ENCODE assay signal across 8 cellular contexts in genomic region chr20:58906894-58907293, GRCh38. TPM values are rescaled to one million over a fixed set of nuclear protein-coding genes. Genes with fewer than 3 reads are reported as not detected.
A peak's percentile ranks its signal among the peaks of the same experiment; 100 is the strongest.
DNase-seq lines count a peak whose midpoint lies in the region; ATAC-seq and TF ChIP-seq lines count a peak whose summit lies in the region.

No MANE protein-coding gene starts in this region.

- WGBS in thyroid gland, 2 donors = 62 to 65% methylated on average over 3 of the region's 3 CpGs

- H3K9me3 Mint-ChIP-seq in activated CD4-positive, alpha-beta T cell treated with anti-CD3 and anti-CD28 coated beads, Interleukin-2, amount 10 ng/mL, durations not matched to agents 24 days and 14 days = no peaks in the 10 kb centered on the region
- no peaks in the 10 kb centered on the region for H3K9me3 Mint-ChIP-seq in activated CD4-positive, alpha-beta memory T cell treated with anti-CD3 and anti-CD28 coated beads for 36 hours
- H3K9me3 Mint-ChIP-seq in glutamatergic neuron (ENCODE audit: unreplicated experiment) = peaks cover 8% of the 10 kb centered on the region

- peaks cover 69 to 79% of the 10 kb centered on the region in 2 donors for H3K36me3 ChIP-seq in thyroid gland

- TF ChIP-seq POLR2A in thyroid gland (IDR thresholded peaks at IDR 0.05) (no peak), GM18505 (IDR thresholded peaks at IDR 0.05; ENCODE audit: borderline replicate concordance, extremely low read depth, insufficient read depth, insufficient read length) (no peak)

- H3K27me3 ChIP-seq in thyroid gland = no peaks in the 10 kb centered on the region

- peaks cover 83% of the 10 kb centered on the region for H3K36me3 Mint-ChIP-seq in activated CD4-positive, alpha-beta T cell treated with anti-CD3 and anti-CD28 coated beads, Interleukin-2, amount 10 ng/mL, durations not matched to agents 24 days and 14 days (ENCODE audit: low read depth)
- H3K36me3 Mint-ChIP-seq in activated CD4-positive, alpha-beta memory T cell treated with anti-CD3 and anti-CD28 coated beads for 36 hours = peaks cover 79% of the 10 kb centered on the region
- peaks cover 5% of the 10 kb centered on the region for H3K36me3 Mint-ChIP-seq in glutamatergic neuron (ENCODE audit: unreplicated experiment)

- no peak overlapping the region for H3K4me3 ChIP-seq in thyroid gland (replicated peaks in 1 of 3)

- H3K27ac Mint-ChIP-seq in activated CD4-positive, alpha-beta T cell treated with anti-CD3 and anti-CD28 coated beads, Interleukin-2, amount 10 ng/mL, durations not matched to agents 24 days and 14 days = peak overlapping the region; percentile 68
- H3K27ac Mint-ChIP-seq in activated CD4-positive, alpha-beta memory T cell treated with anti-CD3 and anti-CD28 coated beads for 36 hours = peak overlapping the region; percentile 81
- H3K27ac Mint-ChIP-seq in glutamatergic neuron (ENCODE audit: unreplicated experiment) = peak overlapping the region; percentile 64

- H3K4me1 Mint-ChIP-seq in activated CD4-positive, alpha-beta T cell treated with anti-CD3 and anti-CD28 coated beads, Interleukin-2, amount 10 ng/mL, durations not matched to agents 24 days and 14 days = peaks cover 40% of the 10 kb centered on the region
- H3K4me1 Mint-ChIP-seq in activated CD4-positive, alpha-beta memory T cell treated with anti-CD3 and anti-CD28 coated beads for 36 hours (ENCODE audit: low read depth) = peaks cover 54% of the 10 kb centered on the region
- peaks cover 47% of the 10 kb centered on the region for H3K4me1 Mint-ChIP-seq in glutamatergic neuron (ENCODE audit: low read depth, unreplicated experiment)

- intact Hi-C loops in activated CD4-positive, alpha-beta T cell treated with anti-CD3 and anti-CD28 coated beads, Interleukin-2, amount 10 ng/mL, durations not matched to agents 24 days and 14 days (cut with micrococcal nuclease) = no loop called here
- intact Hi-C loops in activated CD4-positive, alpha-beta memory T cell treated with anti-CD3 and anti-CD28 coated beads for 36 hours (cut with micrococcal nuclease) = loop anchor here (1.0 to 5.0 kb wide), 2 partner anchors 14 to 75 kb away; partner anchors contain the start of gene NELFCD
- intact Hi-C loops in thyroid gland (cut with DNase I) = no loop called here

- H3K4me3 Mint-ChIP-seq in activated CD4-positive, alpha-beta T cell treated with anti-CD3 and anti-CD28 coated beads, Interleukin-2, amount 10 ng/mL, durations not matched to agents 24 days and 14 days = peak overlapping the region; percentile 77
- peak overlapping the region; percentile 18 for H3K4me3 Mint-ChIP-seq in activated CD4-positive, alpha-beta memory T cell treated with anti-CD3 and anti-CD28 coated beads for 36 hours
- H3K4me3 Mint-ChIP-seq in glutamatergic neuron (ENCODE audit: unreplicated experiment) = peak overlapping the region; percentile 45

- ATAC-seq in HG03354 (IDR thresholded peaks at IDR 0.05; ENCODE audit: poor library complexity, severe bottlenecking, unreplicated experiment) = no peak
- ATAC-seq in GM18505 (IDR thresholded peaks at IDR 0.05; ENCODE audit: unreplicated experiment) = no peak
- no peak for ATAC-seq in GM21619 (IDR thresholded peaks at IDR 0.05; ENCODE audit: unreplicated experiment)

- peak overlapping the region; percentile 77 to 88 (median 77) for H3K27ac ChIP-seq in thyroid gland

- CTCF ChIA-PET in activated CD4-positive, alpha-beta memory T cell treated with anti-CD3 and anti-CD28 coated beads for 36 hours (lab: Charles Lee) = interaction anchor here (0.7 to 1.4 kb wide), 5 partner anchors 37 to 315 kb away, joined by 3 to 6 read pairs (median 5); no protein-coding TSS in a partner anchor

- H3K9me3 ChIP-seq in thyroid gland = no peaks in the 10 kb centered on the region

- POLR2A ChIA-PET in activated CD4-positive, alpha-beta memory T cell treated with anti-CD3 and anti-CD28 coated beads for 36 hours (lab: Charles Lee) = interaction anchor here (1.2 to 1.3 kb wide), 2 partner anchors 18 to 125 kb away, joined by 3 to 4 read pairs; partner anchors contain the start of gene ATP5F1E

- peaks cover 26 to 52% of the 10 kb centered on the region in 2 donors for H3K4me1 ChIP-seq in thyroid gland

- no peak for DNase-seq in activated CD4-positive, alpha-beta T cell treated with anti-CD3 and anti-CD28 coated beads, Interleukin-2, amount 10 ng/mL, durations not matched to agents 24 days and 14 days
- DNase-seq in activated CD4-positive, alpha-beta T cell treated with anti-CD3 and anti-CD28 coated beads, Interleukin-2, amount 50 U/mL, for 48 hours = no peak
- peak; percentile 17 for DNase-seq in activated CD4-positive, alpha-beta memory T cell treated with anti-CD3 and anti-CD28 coated beads for 36 hours
- DNase-seq in glutamatergic neuron (no peak), thyroid gland (no peak)

- TF ChIP-seq CTCF in glutamatergic neuron (IDR thresholded peaks at IDR 0.05; ENCODE audit: partially characterized antibody, unreplicated experiment) (no peak), thyroid gland (IDR thresholded peaks at IDR 0.05) (no peak)

- H3K27me3 Mint-ChIP-seq in activated CD4-positive, alpha-beta T cell treated with anti-CD3 and anti-CD28 coated beads, Interleukin-2, amount 10 ng/mL, durations not matched to agents 24 days and 14 days = no peaks in the 10 kb centered on the region
- no peaks in the 10 kb centered on the region for H3K27me3 Mint-ChIP-seq in activated CD4-positive, alpha-beta memory T cell treated with anti-CD3 and anti-CD28 coated beads for 36 hours
- H3K27me3 Mint-ChIP-seq in glutamatergic neuron (ENCODE audit: unreplicated experiment) = no peaks in the 10 kb centered on the region

RNA-seq across cellular contexts. Expression of gene GNAS, which starts 54.4 kb away (rescaled TPM):
- total RNA-seq in activated CD4-positive, alpha-beta T cell treated with anti-CD3 and anti-CD28 coated beads, Interleukin-2, amount 10 ng/mL, durations not matched to agents 24 days and 14 days = 500 and 523 TPM in 2 replicates
- total RNA-seq in activated CD4-positive, alpha-beta memory T cell treated with anti-CD3 and anti-CD28 coated beads for 36 hours = 100 to 1,000 TPM; 658 to 692 TPM
- total RNA-seq in glutamatergic neuron (ENCODE audit: unreplicated experiment) (1,989 TPM), thyroid gland (1,000 to 10,000 TPM; 2,457 to 5,038 (median 3,494) TPM)

RNA-seq across cellular contexts. Expression of gene GNAS-AS1, which starts 56.2 kb away (rescaled TPM):
- total RNA-seq in activated CD4-positive, alpha-beta T cell treated with anti-CD3 and anti-CD28 coated beads, Interleukin-2, amount 10 ng/mL, durations not matched to agents 24 days and 14 days = 0.64 and 1.6 TPM in 2 replicates
- 1 to 10 TPM; 1.1 to 1.3 TPM for total RNA-seq in activated CD4-positive, alpha-beta memory T cell treated with anti-CD3 and anti-CD28 coated beads for 36 hours
- total RNA-seq in glutamatergic neuron (ENCODE audit: unreplicated experiment) = 11.7 TPM
- 1 to 10 TPM in 2 of 4 donors, under 1 TPM in 2; 0.42 to 1.9 (median 1.1) TPM for total RNA-seq in thyroid gland

Comparison
In these comparisons a context has a peak if more than half of its experiments do, and no peak if none do; other contexts are left out.
1. H3K4me3 Mint-ChIP-seq: peak in every context shown above with its lines; median percentile 77 in activated CD4-positive, alpha-beta T cell treated with anti-CD3 and anti-CD28 coated beads, Interleukin-2, amount 10 ng/mL, durations not matched to agents 24 days and 14 days; 45 in glutamatergic neuron; 18 in activated CD4-positive, alpha-beta memory T cell treated with anti-CD3 and anti-CD28 coated beads for 36 hours.